ENCODE assay signal across 1 cellular context in genomic region chr16:1443980-1444729, GRCh38.
TF ChIP-seq lines count a peak whose summit lies in the region.

A gene with protein sequence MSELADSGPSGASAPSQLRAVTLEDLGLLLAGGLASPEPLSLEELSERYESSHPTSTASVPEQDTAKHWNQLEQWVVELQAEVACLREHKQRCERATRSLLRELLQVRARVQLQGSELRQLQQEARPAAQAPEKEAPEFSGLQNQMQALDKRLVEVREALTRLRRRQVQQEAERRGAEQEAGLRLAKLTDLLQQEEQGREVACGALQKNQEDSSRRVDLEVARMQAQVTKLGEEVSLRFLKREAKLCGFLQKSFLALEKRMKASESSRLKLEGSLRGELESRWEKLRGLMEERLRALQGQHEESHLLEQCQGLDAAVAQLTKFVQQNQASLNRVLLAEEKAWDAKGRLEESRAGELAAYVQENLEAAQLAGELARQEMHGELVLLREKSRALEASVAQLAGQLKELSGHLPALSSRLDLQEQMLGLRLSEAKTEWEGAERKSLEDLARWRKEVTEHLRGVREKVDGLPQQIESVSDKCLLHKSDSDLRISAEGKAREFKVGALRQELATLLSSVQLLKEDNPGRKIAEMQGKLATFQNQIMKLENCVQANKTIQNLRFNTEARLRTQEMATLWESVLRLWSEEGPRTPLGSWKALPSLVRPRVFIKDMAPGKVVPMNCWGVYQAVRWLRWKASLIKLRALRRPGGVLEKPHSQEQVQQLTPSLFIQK (minus strand): TSS chr16:1444556. CDS start chr16:1444322, 234 bp downstream.

TF ChIP-seq in IMR-90, 13 proteins besides CTCF, POLR2A, EP300 and RAD21:
- TF ChIP-seq NFE2L2 (IDR thresholded peaks at IDR 0.05; ENCODE audit: low read depth, low read length), result no peak
- TF ChIP-seq RCOR1 (IDR thresholded peaks at IDR 0.05; ENCODE audit: insufficient replicate concordance, low read length), result no peak
- TF ChIP-seq SMC3 (IDR thresholded peaks at IDR 0.05; ENCODE audit: low read depth, low read length), result no peak
- TF ChIP-seq RFX5 (IDR thresholded peaks at IDR 0.05; ENCODE audit: low read depth, low read length), result no peak
- TF ChIP-seq MXI1 (IDR thresholded peaks at IDR 0.05; ENCODE audit: borderline replicate concordance, low read depth, low read length), result no peak
- TF ChIP-seq, protein P1, sequence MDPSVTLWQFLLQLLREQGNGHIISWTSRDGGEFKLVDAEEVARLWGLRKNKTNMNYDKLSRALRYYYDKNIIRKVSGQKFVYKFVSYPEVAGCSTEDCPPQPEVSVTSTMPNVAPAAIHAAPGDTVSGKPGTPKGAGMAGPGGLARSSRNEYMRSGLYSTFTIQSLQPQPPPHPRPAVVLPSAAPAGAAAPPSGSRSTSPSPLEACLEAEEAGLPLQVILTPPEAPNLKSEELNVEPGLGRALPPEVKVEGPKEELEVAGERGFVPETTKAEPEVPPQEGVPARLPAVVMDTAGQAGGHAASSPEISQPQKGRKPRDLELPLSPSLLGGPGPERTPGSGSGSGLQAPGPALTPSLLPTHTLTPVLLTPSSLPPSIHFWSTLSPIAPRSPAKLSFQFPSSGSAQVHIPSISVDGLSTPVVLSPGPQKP (IDR thresholded peaks at IDR 0.05; ENCODE audit: borderline replicate concordance, low read depth, low read length), result no peak
- TF ChIP-seq FOS (IDR thresholded peaks at IDR 0.05; ENCODE audit: low read depth, low read length), result no peak
- TF ChIP-seq CHD1 (IDR thresholded peaks at IDR 0.05; ENCODE audit: low read depth, low read length), result no peak
- no peak for TF ChIP-seq BHLHE40 (IDR thresholded peaks at IDR 0.05; ENCODE audit: low read depth, low read length)
- TF ChIP-seq MAFK (IDR thresholded peaks at IDR 0.05; ENCODE audit: low read depth, low read length), result no peak
- no peak for TF ChIP-seq CEBPB (IDR thresholded peaks at IDR 0.05; ENCODE audit: low read depth, low read length)
- TF ChIP-seq, protein P2, sequence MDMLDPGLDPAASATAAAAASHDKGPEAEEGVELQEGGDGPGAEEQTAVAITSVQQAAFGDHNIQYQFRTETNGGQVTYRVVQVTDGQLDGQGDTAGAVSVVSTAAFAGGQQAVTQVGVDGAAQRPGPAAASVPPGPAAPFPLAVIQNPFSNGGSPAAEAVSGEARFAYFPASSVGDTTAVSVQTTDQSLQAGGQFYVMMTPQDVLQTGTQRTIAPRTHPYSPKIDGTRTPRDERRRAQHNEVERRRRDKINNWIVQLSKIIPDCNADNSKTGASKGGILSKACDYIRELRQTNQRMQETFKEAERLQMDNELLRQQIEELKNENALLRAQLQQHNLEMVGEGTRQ (IDR thresholded peaks at IDR 0.05; ENCODE audit: low read depth, low read length), result no peak
- TF ChIP-seq MAZ (IDR thresholded peaks at IDR 0.05; ENCODE audit: borderline replicate concordance, low read depth, low read length), result no peak
